ENCODE assay signal across 20 cellular contexts in genomic region chr19:38561053-38561606, GRCh38. TPM values are rescaled to one million over a fixed set of nuclear protein-coding genes. Genes with fewer than 3 reads are reported as not detected.
DNase-seq lines count a peak whose midpoint lies in the region; ATAC-seq and TF ChIP-seq lines count a peak whose summit lies in the region.
"Had no signal": no experiment of that assay in that cellular context is flagged by ENCODE, and none has a peak within 500 bp of the region (broad histone marks: within the 10 kb centered on the region; RNA-seq: fewer than 3 reads in every experiment).

No MANE protein-coding gene starts in this region.

- peak overlapping the region; percentile 50 to 77 for H3K4me3 Mint-ChIP-seq in effector memory CD8-positive, alpha-beta T cell
- peak overlapping the region; percentile 24 for H3K4me3 Mint-ChIP-seq in stimulated activated effector memory CD8-positive, alpha-beta T cell treated with anti-CD3 and anti-CD28 coated beads, Interleukin-12 subunit alpha, Interleukin-12 subunit beta, amount 100 ng/mL, for 72 hours
- H3K4me3 Mint-ChIP-seq: CD14-positive monocyte, HFFc6 had no signal

- no peak for TF ChIP-seq CTCF in RWPE1 (conservative IDR thresholded peaks at IDR 0.05; ENCODE audit: low read depth)

- CTCF ChIA-PET in RWPE1 (lab: Yijun Ruan, JAX) = no interaction called here

- POLR2A ChIA-PET in RWPE1 (lab: Yijun Ruan, JAX; ENCODE audit: low non-redundant PET) = no interaction called here

- H3K27me3 Mint-ChIP-seq in effector memory CD8-positive, alpha-beta T cell = no peaks in the 10 kb centered on the region

- peak overlapping the region; percentile 25 to 46 for H3K27ac Mint-ChIP-seq in effector memory CD8-positive, alpha-beta T cell
- H3K27ac Mint-ChIP-seq in stimulated activated effector memory CD8-positive, alpha-beta T cell treated with anti-CD3 and anti-CD28 coated beads, Interleukin-12 subunit alpha, Interleukin-12 subunit beta, amount 100 ng/mL, for 72 hours = no peak overlapping the region
- H3K27ac Mint-ChIP-seq: HFFc6 had no signal

- peaks cover 5% of the 10 kb centered on the region for H3K36me3 ChIP-seq in H7 (replicated peaks; ENCODE audit: control insufficient read depth, insufficient read depth, low read length)

- H3K4me3 ChIP-seq in H7 (ENCODE audit: insufficient read depth, low read depth, low read length) = no peak overlapping the region
- H3K4me3 ChIP-seq: SJCRH30 had no signal

- peaks cover 43 to 60% of the 10 kb centered on the region in 2 donors for H3K4me1 Mint-ChIP-seq in effector memory CD8-positive, alpha-beta T cell (ENCODE audit: low read depth in 2 of 2)
- peaks cover 69% of the 10 kb centered on the region for H3K4me1 Mint-ChIP-seq in stimulated activated effector memory CD8-positive, alpha-beta T cell treated with anti-CD3 and anti-CD28 coated beads, Interleukin-12 subunit alpha, Interleukin-12 subunit beta, amount 100 ng/mL, for 72 hours

- no peak for ATAC-seq in effector memory CD8-positive, alpha-beta T cell (replicated peaks)
- no peak for ATAC-seq in stimulated activated effector memory CD8-positive, alpha-beta T cell treated with anti-CD3 and anti-CD28 coated beads, Interleukin-12 subunit alpha, Interleukin-12 subunit beta, amount 100 ng/mL, for 72 hours
- ATAC-seq in GM21360 (IDR thresholded peaks at IDR 0.05; ENCODE audit: unreplicated experiment) = no peak
- no peak for ATAC-seq in GM19023 (IDR thresholded peaks at IDR 0.05; ENCODE audit: unreplicated experiment)
- ATAC-seq: PC-3 had no signal

- peak overlapping the region; percentile 98 for H3K27ac ChIP-seq in RWPE1
- H3K27ac ChIP-seq: SJCRH30 had no signal

- DNase-seq in H7 = peak; percentile 31
- DNase-seq in RWPE1 (ENCODE audit: low spot score) = no peak
- no peak for DNase-seq in effector memory CD8-positive, alpha-beta T cell
- no peak for DNase-seq in stimulated activated effector memory CD8-positive, alpha-beta T cell treated with anti-CD3 and anti-CD28 coated beads, Interleukin-12 subunit alpha, Interleukin-12 subunit beta, amount 100 ng/mL, for 72 hours (ENCODE audit: low spot score in 2 of 2)
- no peak for DNase-seq in NCI-H446 (lab: John Stamatoyannopoulos, UW)
- DNase-seq: AML-193, DMS79 treated with DMSO at 0.1 percent for 48 hours, HFFc6, KBM-7, NCI-H1105 treated with DMSO at 0.1 percent for 48 hours, NCI-H1694, NCI-H2107, NCI-H510A treated with DMSO at 0.1 percent for 48 hours, NCI-H774, PC-3, RPMI8226, SJCRH30 had no signal

- H3K9me3 Mint-ChIP-seq in effector memory CD8-positive, alpha-beta T cell = no peaks in the 10 kb centered on the region
- H3K9me3 Mint-ChIP-seq in stimulated activated effector memory CD8-positive, alpha-beta T cell treated with anti-CD3 and anti-CD28 coated beads, Interleukin-12 subunit alpha, Interleukin-12 subunit beta, amount 100 ng/mL, for 72 hours = no peaks in the 10 kb centered on the region
- H3K9me3 Mint-ChIP-seq: HFFc6 had no signal

- H3K36me3 Mint-ChIP-seq in effector memory CD8-positive, alpha-beta T cell (ENCODE audit: insufficient read depth) = peaks cover 3% of the 10 kb centered on the region
- peaks cover 52% of the 10 kb centered on the region for H3K36me3 Mint-ChIP-seq in stimulated activated effector memory CD8-positive, alpha-beta T cell treated with anti-CD3 and anti-CD28 coated beads, Interleukin-12 subunit alpha, Interleukin-12 subunit beta, amount 100 ng/mL, for 72 hours
- H3K36me3 Mint-ChIP-seq: CD14-positive monocyte had no signal

- no peaks in the 10 kb centered on the region for H3K27me3 ChIP-seq in H7 (ENCODE audit: control insufficient read depth, insufficient read depth, low read length)
- H3K27me3 ChIP-seq: SJCRH30 had no signal

RNA-seq across cellular contexts. Expression of gene MAP4K1, which starts 56.6 kb away (rescaled TPM):
- 8.2 and 13.7 TPM in 2 replicates for total RNA-seq in H7 (2014; rRNA removed; shearing (Covaris generic))

RNA-seq across cellular contexts. Expression of gene EIF3K, which starts 57.9 kb away (rescaled TPM):
- 408 and 422 TPM in 2 replicates for total RNA-seq in H7 (2014; rRNA removed; shearing (Covaris generic))
